In the genomic region with DNA sequence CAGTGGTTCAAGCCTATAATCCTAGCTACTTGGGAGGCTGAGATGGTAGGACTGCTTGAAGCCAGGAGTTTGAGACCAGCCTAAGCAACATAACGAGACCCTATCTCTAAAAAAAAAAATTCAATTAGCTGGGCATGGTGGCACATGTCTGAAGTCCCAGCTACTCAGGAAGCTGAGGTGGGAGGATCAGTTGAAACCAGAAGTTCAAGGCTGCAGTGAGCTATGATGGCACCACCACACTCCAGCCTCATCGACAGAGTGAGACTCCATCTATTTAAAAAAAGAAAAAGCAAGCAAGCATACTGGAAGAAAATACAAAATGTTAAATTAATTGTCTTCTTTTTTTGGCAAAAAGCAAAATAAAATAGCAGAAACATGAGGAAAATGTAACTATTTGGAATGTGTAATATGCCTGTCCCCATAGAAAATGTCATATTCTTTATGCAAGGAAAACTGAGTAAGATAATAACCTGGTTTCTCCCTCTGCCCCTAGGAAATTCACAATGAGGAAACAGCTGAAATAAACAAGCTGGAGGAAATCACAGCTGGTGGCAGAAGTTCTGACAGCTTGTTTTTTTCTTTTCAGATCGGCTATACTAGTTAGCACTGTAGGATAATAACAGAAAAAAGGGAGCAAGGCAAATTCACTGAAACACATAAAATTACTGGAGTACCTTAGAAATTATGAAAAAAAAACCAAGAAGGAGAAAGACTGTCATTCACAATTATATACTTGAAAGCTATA, we compare ENCODE assay signal across 11 cellular contexts. TPM values are rescaled to one million over a fixed set of nuclear protein-coding genes. Genes with fewer than 3 reads are reported as not detected.
DNase-seq lines count a peak whose midpoint lies in the region; ATAC-seq and TF ChIP-seq lines count a peak whose summit lies in the region.
"Had no signal": no experiment of that assay in that cellular context is flagged by ENCODE, and none has a peak within 500 bp of the region (broad histone marks: within the 10 kb centered on the region; RNA-seq: fewer than 3 reads in every experiment).

No MANE protein-coding gene starts in this region.

- 29 to 40% (median 37%) methylated on average over 3 of the region's 3 CpGs for WGBS in spleen, 5 donors

- POLR2A ChIA-PET in activated CD4-positive, alpha-beta memory T cell treated with anti-CD3 and anti-CD28 coated beads for 36 hours (lab: Charles Lee) = interaction anchor here (1.5 kb wide), 1 partner anchor 45 kb away, joined by 3 read pairs; no protein-coding TSS in a partner anchor

- peaks cover 59% of the 10 kb centered on the region for H3K4me1 Mint-ChIP-seq in activated CD4-positive, alpha-beta memory T cell treated with anti-CD3 and anti-CD28 coated beads for 36 hours (ENCODE audit: low read depth)
- peaks cover 78 to 95% of the 10 kb centered on the region in 2 donors for H3K4me1 Mint-ChIP-seq in immature natural killer cell

- peak overlapping the region in 7 of 8 donors; percentile 8 to 54 (median 47) for H3K27ac ChIP-seq in spleen

- H3K36me3 Mint-ChIP-seq in activated CD4-positive, alpha-beta memory T cell treated with anti-CD3 and anti-CD28 coated beads for 36 hours = peaks cover 6% of the 10 kb centered on the region
- H3K36me3 Mint-ChIP-seq in immature natural killer cell = peaks cover 3 to 11% (median 9%) of the 10 kb centered on the region in 3 donors

- TF ChIP-seq CTCF in spleen (IDR thresholded peaks at IDR 0.05 in 8 of 11, conservative IDR thresholded peaks at IDR 0.05 in 3 of 11) = no peak

- no peaks in the 10 kb centered on the region for H3K9me3 Mint-ChIP-seq in activated CD4-positive, alpha-beta memory T cell treated with anti-CD3 and anti-CD28 coated beads for 36 hours
- H3K9me3 Mint-ChIP-seq in immature natural killer cell = no peaks in the 10 kb centered on the region

- no peak overlapping the region for H3K4me3 Mint-ChIP-seq in activated CD4-positive, alpha-beta memory T cell treated with anti-CD3 and anti-CD28 coated beads for 36 hours
- H3K4me3 Mint-ChIP-seq in immature natural killer cell = peak overlapping the region; percentile 61 to 85 (median 72)

- ATAC-seq in GM21515 (IDR thresholded peaks at IDR 0.05; ENCODE audit: unreplicated experiment) (no peak), GM19035 (IDR thresholded peaks at IDR 0.05; ENCODE audit: unreplicated experiment) (no peak)

- peaks cover 14 to 69% (median 48%) of the 10 kb centered on the region in 6 donors for H3K4me1 ChIP-seq in spleen

- H3K4me3 ChIP-seq in spleen = no peak overlapping the region

- H3K9me3 ChIP-seq in spleen = no peaks in the 10 kb centered on the region

- CTCF ChIA-PET in activated CD4-positive, alpha-beta memory T cell treated with anti-CD3 and anti-CD28 coated beads for 36 hours (lab: Charles Lee) = interaction anchor here (0.6 to 3.6 kb wide), 3 partner anchors 23 to 1536 kb away, joined by 3 to 16 read pairs (median 3); no protein-coding TSS in a partner anchor

- TF ChIP-seq POLR2A in spleen (IDR thresholded peaks at IDR 0.05) = no peak

- intact Hi-C loops in activated CD4-positive, alpha-beta memory T cell treated with anti-CD3 and anti-CD28 coated beads for 36 hours (cut with micrococcal nuclease) = no loop called here
- intact Hi-C loops in spleen (cut with DNase I; ENCODE audit: low total_unique reads) = no loop called here

- H3K27me3 Mint-ChIP-seq in activated CD4-positive, alpha-beta memory T cell treated with anti-CD3 and anti-CD28 coated beads for 36 hours = no peaks in the 10 kb centered on the region
- H3K27me3 Mint-ChIP-seq in immature natural killer cell (ENCODE audit: low read depth in 3 of 3) = peaks cover 0 to 1% (median 0%) of the 10 kb centered on the region in 3 donors

- no peaks in the 10 kb centered on the region for H3K27me3 ChIP-seq in spleen (replicated peaks in 1 of 7)

- peaks cover 0 to 33% (median 0%) of the 10 kb centered on the region in 6 donors for H3K36me3 ChIP-seq in spleen

- H3K27ac Mint-ChIP-seq in activated CD4-positive, alpha-beta memory T cell treated with anti-CD3 and anti-CD28 coated beads for 36 hours = peak overlapping the region; percentile 67
- peak overlapping the region; percentile 54 to 89 (median 78) for H3K27ac Mint-ChIP-seq in immature natural killer cell

- DNase-seq in DMS53 (lab: John Stamatoyannopoulos, UW) = peak; percentile 38
- DNase-seq in DMS53 treated with DMSO at 0.1 percent for 48 hours (lab: John Stamatoyannopoulos, UW; ENCODE audit: unreplicated experiment) = no peak
- DNase-seq in activated CD4-positive, alpha-beta memory T cell treated with anti-CD3 and anti-CD28 coated beads for 36 hours = no peak
- no peak for DNase-seq in immature natural killer cell
- no peak for DNase-seq in spleen
- no peak for DNase-seq in CD1c-positive myeloid dendritic cell (ENCODE audit: extremely low spot score)
- DNase-seq: activated naive CD4-positive, alpha-beta T cell treated with Interleukin-2 at 50 U/mL for 16 hours; NCI-H1930; SW 1271 had no signal

RNA-seq across cellular contexts. Expression of a gene that starts 48.5 kb away (rescaled TPM):
- 10 to 100 TPM; 26.2 to 29.6 TPM for total RNA-seq in activated CD4-positive, alpha-beta memory T cell treated with anti-CD3 and anti-CD28 coated beads for 36 hours
- 100 to 1,000 TPM in 1 of 3 donors, 10 to 100 TPM in 2; 65.1 to 115 (median 91.4) TPM for polyA plus RNA-seq in immature natural killer cell
- total RNA-seq in spleen = 10 to 100 TPM; 30.5 to 46.6 (median 35.5) TPM
- 10 to 100 TPM; 11.1 to 14.3 (median 11.7) TPM for polyA plus RNA-seq in spleen
